8 cellular contexts compared by ENCODE assay signal in genomic region chr3:111338059-111338698, GRCh38.
DNase-seq lines count a peak whose midpoint lies in the region; ATAC-seq and TF ChIP-seq lines count a peak whose summit lies in the region.

No MANE protein-coding gene starts in this region.

- no peak overlapping the region for H3K4me2 ChIP-seq in smooth muscle cell

- H3K4me3 ChIP-seq in heart right ventricle (no peak overlapping the region), smooth muscle cell (no peak overlapping the region)

- no peak overlapping the region for H3K27ac ChIP-seq in heart right ventricle
- no peak overlapping the region for H3K27ac ChIP-seq in smooth muscle cell (ENCODE audit: low read depth)

- WGBS in heart right ventricle, 2 donors, result 65 to 67% methylated on average over 4 of the region's 4 CpGs
- WGBS in smooth muscle cell (ENCODE audit: low lambda C conversion rate), result 69% methylated on average over 4 of the region's 4 CpGs

- DNase-seq in DMS153 treated with DMSO at 0.1 percent for 48 hours (lab: John Stamatoyannopoulos, UW; ENCODE audit: unreplicated experiment) (peak; percentile 33), HEK293T (ENCODE audit: extremely low spot score) (peak; percentile 39), NCI-H82 treated with DMSO at 0.1 percent for 48 hours (lab: John Stamatoyannopoulos, UW; ENCODE audit: unreplicated experiment) (peak; percentile 38), heart right ventricle (peak in 1 of 2 donors; percentile 36), smooth muscle cell (lab: John Stamatoyannopoulos, UW; ENCODE audit: unreplicated experiment) (peak; percentile 0)

- intact Hi-C loops in heart right ventricle (cut with DNase I), result no loop called here

- no peak overlapping the region for H2AFZ ChIP-seq in smooth muscle cell (ENCODE audit: low read depth)

- POLR2A ChIA-PET in HEK293T (lab: Yijun Ruan, JAX), result no interaction called here

- H3K9me3 Mint-ChIP-seq in activated T-helper 17 cell treated with anti-CD3 and anti-CD28 coated beads, Interleukin-2, amount 50 U/mL, for 72 hours, result no peaks in the 10 kb centered on the region

- H3K27me3 ChIP-seq in heart right ventricle, result no peaks in the 10 kb centered on the region
- H3K27me3 ChIP-seq in smooth muscle cell (ENCODE audit: low read depth), result no peaks in the 10 kb centered on the region

- H3K27me3 Mint-ChIP-seq in activated T-helper 17 cell treated with anti-CD3 and anti-CD28 coated beads, Interleukin-2, amount 50 U/mL, for 72 hours, result no peaks in the 10 kb centered on the region

- H3K9ac ChIP-seq in smooth muscle cell (ENCODE audit: low read depth), result no peak overlapping the region

- no peaks in the 10 kb centered on the region for H3K79me2 ChIP-seq in smooth muscle cell (ENCODE audit: low read depth)

- peak; percentile 43 for ATAC-seq in activated T-helper 17 cell treated with anti-CD3 and anti-CD28 coated beads, Interleukin-2, amount 50 U/mL, for 72 hours (replicated peaks)
- ATAC-seq in heart right ventricle (peak in 1 of 8 donors; percentile 58), GM18870 (IDR thresholded peaks at IDR 0.05; ENCODE audit: unreplicated experiment) (no peak), HG02678 (IDR thresholded peaks at IDR 0.05; ENCODE audit: unreplicated experiment) (no peak)

- no peaks in the 10 kb centered on the region for H3K36me3 Mint-ChIP-seq in activated T-helper 17 cell treated with anti-CD3 and anti-CD28 coated beads, Interleukin-2, amount 50 U/mL, for 72 hours (ENCODE audit: low read depth)

- H3K4me1 ChIP-seq in heart right ventricle (no peaks in the 10 kb centered on the region), smooth muscle cell (ENCODE audit: low read depth) (peaks cover 16% of the 10 kb centered on the region)

- H4K20me1 ChIP-seq in smooth muscle cell (ENCODE audit: low read depth), result no peaks in the 10 kb centered on the region

- no peak overlapping the region for H3K27ac Mint-ChIP-seq in activated T-helper 17 cell treated with anti-CD3 and anti-CD28 coated beads, Interleukin-2, amount 50 U/mL, for 72 hours

- peaks cover 11% of the 10 kb centered on the region for H3K4me1 Mint-ChIP-seq in activated T-helper 17 cell treated with anti-CD3 and anti-CD28 coated beads, Interleukin-2, amount 50 U/mL, for 72 hours

- H3K36me3 ChIP-seq in heart right ventricle (no peaks in the 10 kb centered on the region), smooth muscle cell (ENCODE audit: low read depth) (no peaks in the 10 kb centered on the region)

- TF ChIP-seq CTCF in heart right ventricle (IDR thresholded peaks at IDR 0.05), result peak; percentile 12 to 56 (median 47)
- peak; percentile 86 for TF ChIP-seq CTCF in smooth muscle cell (IDR thresholded peaks at IDR 0.05; ENCODE audit: borderline replicate concordance, insufficient read depth, poor library complexity, severe bottlenecking)

- no peak overlapping the region for H3K4me3 Mint-ChIP-seq in activated T-helper 17 cell treated with anti-CD3 and anti-CD28 coated beads, Interleukin-2, amount 50 U/mL, for 72 hours

- H3K9me3 ChIP-seq in heart right ventricle (peaks cover 0 to 9% (median 0%) of the 10 kb centered on the region in 11 donors), smooth muscle cell (replicated peaks; ENCODE audit: low read depth) (no peaks in the 10 kb centered on the region)

- CTCF ChIA-PET in HEK293T (lab: Yijun Ruan, JAX), result interaction anchor here (0.6 kb wide), 1 partner anchor 1280 kb away, joined by 3 read pairs; no protein-coding TSS in a partner anchor

- H3F3A ChIP-seq in smooth muscle cell (ENCODE audit: low read depth), result peaks cover 6% of the 10 kb centered on the region

TF ChIP-seq in HEK293T, 16 proteins besides CTCF, POLR2A, EP300 and RAD21:
- TF ChIP-seq HDGF (IDR thresholded peaks at IDR 0.05; ENCODE audit: borderline replicate concordance) (no peak), L3MBTL2 (conservative IDR thresholded peaks at IDR 0.05) (no peak), ARNT (IDR thresholded peaks at IDR 0.05) (no peak), BHLHE40 (IDR thresholded peaks at IDR 0.05; ENCODE audit: borderline replicate concordance) (no peak), CTBP1 (IDR thresholded peaks at IDR 0.05; ENCODE audit: borderline replicate concordance) (no peak), ZNF384 (IDR thresholded peaks at IDR 0.05) (no peak)
- TF ChIP-seq, protein P1, sequence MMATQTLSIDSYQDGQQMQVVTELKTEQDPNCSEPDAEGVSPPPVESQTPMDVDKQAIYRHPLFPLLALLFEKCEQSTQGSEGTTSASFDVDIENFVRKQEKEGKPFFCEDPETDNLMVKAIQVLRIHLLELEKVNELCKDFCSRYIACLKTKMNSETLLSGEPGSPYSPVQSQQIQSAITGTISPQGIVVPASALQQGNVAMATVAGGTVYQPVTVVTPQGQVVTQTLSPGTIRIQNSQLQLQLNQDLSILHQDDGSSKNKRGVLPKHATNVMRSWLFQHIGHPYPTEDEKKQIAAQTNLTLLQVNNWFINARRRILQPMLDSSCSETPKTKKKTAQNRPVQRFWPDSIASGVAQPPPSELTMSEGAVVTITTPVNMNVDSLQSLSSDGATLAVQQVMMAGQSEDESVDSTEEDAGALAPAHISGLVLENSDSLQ (IDR thresholded peaks at IDR 0.05), result no peak
TF ChIP-seq in HEK293T: peak in this region for 0.
